ENCODE assay signal across 11 cellular contexts in the genomic region with DNA sequence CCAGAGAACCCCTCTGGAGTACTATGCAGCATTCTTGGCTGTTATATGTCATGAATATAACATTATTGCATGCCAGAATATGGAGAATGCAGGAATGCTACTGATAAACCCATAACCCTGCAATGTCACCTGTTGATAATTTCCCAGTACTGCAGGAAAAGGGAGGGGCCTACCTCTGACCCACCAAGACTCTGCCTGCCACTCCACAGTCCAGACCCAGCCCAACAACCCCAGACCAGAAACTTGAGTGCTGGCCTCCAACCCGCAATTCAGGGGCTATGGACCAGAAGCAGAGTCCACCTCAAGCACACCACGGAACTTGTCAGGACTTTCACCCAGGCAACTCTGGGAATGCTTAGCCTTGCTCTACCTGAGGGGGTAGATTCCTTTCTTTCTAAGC.
"Had no signal": no experiment of that assay in that cellular context is flagged by ENCODE, and none has a peak within 500 bp of the region (broad histone marks: within the 10 kb centered on the region; RNA-seq: fewer than 3 reads in every experiment).

No MANE protein-coding gene starts in this region.

- FAIRE-seq: H1, H54 had no signal

- H3K9me3 ChIP-seq: HAP-1 had no signal

- DNase-seq: GM23248, GOT3, H7, H9, HCEC 1CT, HFFc6 had no signal

- H3K4me3 ChIP-seq: GM23248, GM23338, HAP-1 had no signal

- H2AFZ ChIP-seq: GM23248, GM23338 had no signal

- H3K36me3 ChIP-seq: HAP-1 had no signal

- H3K9ac ChIP-seq: GM23248 had no signal

- H3K4me2 ChIP-seq: GM23338 had no signal

- H3K27ac ChIP-seq: GM23248 had no signal

- ATAC-seq: GM23338, HCT116 had no signal
